1 cellular context compared by ENCODE assay signal in genomic region chr6:605895-606294, GRCh38. TPM values are rescaled to one million over a fixed set of nuclear protein-coding genes. Genes with fewer than 3 reads are reported as not detected.
"Had no signal": no experiment of that assay in that cellular context is flagged by ENCODE, and none has a peak within 500 bp of the region (broad histone marks: within the 10 kb centered on the region; RNA-seq: fewer than 3 reads in every experiment).

No MANE protein-coding gene starts in this region.

RNA-seq across cellular contexts. Expression of gene HUS1B, which starts 51.0 kb away (rescaled TPM):
- total RNA-seq: G401 had no signal
